In genomic region chr7:112579388-112579787, GRCh38 we compare ENCODE assay signal across 29 cellular contexts.
"Had no signal": no experiment of that assay in that cellular context is flagged by ENCODE, and none has a peak within 500 bp of the region (broad histone marks: within the 10 kb centered on the region; RNA-seq: fewer than 3 reads in every experiment).

No MANE protein-coding gene starts in this region.

- H3K4me1 ChIP-seq: left lung, neural progenitor cell, parathyroid adenoma, psoas muscle, right lobe of liver, tibial nerve, vagina had no signal

- H3K4me2 ChIP-seq: neural progenitor cell, smooth muscle cell had no signal

- H3K9me3 ChIP-seq: left lung, neutrophil, psoas muscle, right lobe of liver, tibial nerve, vagina had no signal

- ATAC-seq: left colon; left lung; natural killer cell; psoas muscle; right lobe of liver; stimulated activated memory B cell treated with anti-CD40 and anti-IgM and Interleukin-4, amounts not matched to agents 10 μg/mL and 1 μg/mL and 100 μg/mL, for 72 hours; stimulated activated naive CD8-positive, alpha-beta T cell treated with anti-CD3 and anti-CD28 coated beads, Interleukin-15, amount 100 ng/mL, for 72 hours had no signal

- H3K4me3 ChIP-seq: left lung, lung, neural progenitor cell, psoas muscle, right lobe of liver, smooth muscle cell, tibial nerve, vagina had no signal

- FAIRE-seq: keratinocyte had no signal

- H3K4me3 Mint-ChIP-seq: mesothelial cell of epicardium; naive B cell; natural killer cell; nephron progenitor cell; neural progenitor cell; stimulated activated memory B cell treated with anti-CD40 and anti-IgM and Interleukin-4, amounts not matched to agents 10 μg/mL and 1 μg/mL and 100 μg/mL, for 72 hours; stimulated activated naive CD8-positive, alpha-beta T cell treated with anti-CD3 and anti-CD28 coated beads, Interleukin-15, amount 100 ng/mL, for 72 hours; type B pancreatic cell had no signal

- H3K9ac ChIP-seq: neural progenitor cell, parathyroid adenoma had no signal

- H3K36me3 ChIP-seq: left lung, neural progenitor cell, neutrophil, right lobe of liver, tibial nerve, vagina had no signal

- H3K4me1 Mint-ChIP-seq: naive B cell; natural killer cell; neural progenitor cell; stimulated activated memory B cell treated with anti-CD40 and anti-IgM and Interleukin-4, amounts not matched to agents 10 μg/mL and 1 μg/mL and 100 μg/mL, for 72 hours; stimulated activated naive CD8-positive, alpha-beta T cell treated with anti-CD3 and anti-CD28 coated beads, Interleukin-15, amount 100 ng/mL, for 72 hours had no signal

- DNase-seq: hippocampal formation; kidney glomerular epithelial cell; left colon; mesendoderm; naive B cell; natural killer cell; nephron progenitor cell; occipital lobe; psoas muscle; right lobe of liver; stimulated activated CD4-positive, alpha-beta T cell treated with anti-CD3 and anti-CD28 coated beads, Interleukin-1b, Interleukin-23, amount 100 ng/mL, for 48 hours; stimulated activated CD4-positive, alpha-beta T cell treated with anti-CD3 and anti-CD28 coated beads, Interleukin-2, amount 100 ng/mL, for 48 hours; stimulated activated CD4-positive, alpha-beta T cell treated with anti-CD3 and anti-CD28 coated beads, Interleukin-4, amount 100 ng/mL, for 4 hours; stimulated activated CD8-positive, alpha-beta memory T cell treated with anti-CD3 and anti-CD28 coated beads, Interleukin-4, amount 100 ng/mL, for 48 hours; stimulated activated naive CD4-positive, alpha-beta T cell treated with Interleukin-2 at 50 U/mL for 16 hours; stimulated activated naive CD8-positive, alpha-beta T cell treated with anti-CD3 and anti-CD28 coated beads, Interleukin-15, amount 100 ng/mL, for 72 hours; substantia nigra had no signal

- H3K9me3 Mint-ChIP-seq: neural progenitor cell had no signal

- H3K27me3 Mint-ChIP-seq: stimulated activated naive CD8-positive, alpha-beta T cell treated with anti-CD3 and anti-CD28 coated beads, Interleukin-15, amount 100 ng/mL, for 72 hours; type B pancreatic cell had no signal

- H3K27ac Mint-ChIP-seq: mesothelial cell of epicardium; naive B cell; natural killer cell; nephron progenitor cell; neural progenitor cell; stimulated activated memory B cell treated with anti-CD40 and anti-IgM and Interleukin-4, amounts not matched to agents 10 μg/mL and 1 μg/mL and 100 μg/mL, for 72 hours; stimulated activated naive CD8-positive, alpha-beta T cell treated with anti-CD3 and anti-CD28 coated beads, Interleukin-15, amount 100 ng/mL, for 72 hours; type B pancreatic cell had no signal

- H3K27me3 ChIP-seq: left lung, neural progenitor cell, neutrophil, right lobe of liver, tibial nerve, vagina had no signal

- H3K36me3 Mint-ChIP-seq: mesothelial cell of epicardium, natural killer cell, neural progenitor cell, type B pancreatic cell had no signal

- H2AFZ ChIP-seq: neural progenitor cell, parathyroid adenoma had no signal

- H3K79me2 ChIP-seq: parathyroid adenoma had no signal

- H3K27ac ChIP-seq: left lung, neural progenitor cell, neutrophil, parathyroid adenoma, psoas muscle, right lobe of liver, tibial nerve, vagina had no signal
